In genomic region chr4:40193018-40193571, GRCh38 we compare ENCODE assay signal across 8 cellular contexts. TPM values are rescaled to one million over a fixed set of nuclear protein-coding genes. Genes with fewer than 3 reads are reported as not detected.
DNase-seq lines count a peak whose midpoint lies in the region; ATAC-seq, FAIRE-seq and TF ChIP-seq lines count a peak whose summit lies in the region.

No MANE protein-coding gene starts in this region.

- TF ChIP-seq CTCF in MM.1S (IDR thresholded peaks at IDR 0.05; ENCODE audit: low read length) (no peak; the same call in 1 of the 2 replicates), osteoblast (IDR thresholded peaks at IDR 0.05; ENCODE audit: extremely low read depth, low read depth, low read length) (no peak)

- H3K9ac ChIP-seq in MM.1S (ENCODE audit: low read length), result peak overlapping the region; percentile 95

- H3K79me2 ChIP-seq in MM.1S (ENCODE audit: low read length) (peaks cover 87% of the 10 kb centered on the region), osteoblast (ENCODE audit: insufficient read depth, low read length) (no peaks in the 10 kb centered on the region)

- peaks cover 71% of the 10 kb centered on the region for H3F3A ChIP-seq in MM.1S (ENCODE audit: insufficient read depth, low read length)

- H3K27ac ChIP-seq in MM.1S (ENCODE audit: low read length) (peak overlapping the region; percentile 97), osteoblast (ENCODE audit: low read depth, low read length) (no peak overlapping the region)

- H3K9me3 ChIP-seq in MM.1S (replicated peaks; ENCODE audit: insufficient read depth, low read length), result no peaks in the 10 kb centered on the region
- H3K9me3 ChIP-seq in osteoblast (ENCODE audit: low read depth, low read length), result no peaks in the 10 kb centered on the region

- peak overlapping the region; percentile 86 for H3K4me2 ChIP-seq in MM.1S (ENCODE audit: low read depth, low read length)
- no peak overlapping the region for H3K4me2 ChIP-seq in osteoblast (ENCODE audit: insufficient read depth, low read length)

- intact Hi-C loops in left ventricle myocardium superior (cut with micrococcal nuclease), result no loop called here

- H3K4me3 ChIP-seq in MM.1S (ENCODE audit: low read length) (peak overlapping the region; percentile 67), osteoblast (ENCODE audit: insufficient read depth, low read length) (no peak overlapping the region)

- TF ChIP-seq POLR2A in GM12892 (IDR thresholded peaks at IDR 0.05; ENCODE audit: low read depth, low read length), result peak; percentile 63

- no peaks in the 10 kb centered on the region for H3K9me2 ChIP-seq in MM.1S (replicated peaks; ENCODE audit: insufficient read depth, low read length)

- peaks cover 14% of the 10 kb centered on the region; the same call in 1 of the 2 replicates for H3K4me1 ChIP-seq in MM.1S (ENCODE audit: low read length)
- H3K4me1 ChIP-seq in osteoblast (ENCODE audit: insufficient read depth, low read length), result peaks cover 4% of the 10 kb centered on the region

- ATAC-seq in GM21529 (IDR thresholded peaks at IDR 0.05; ENCODE audit: unreplicated experiment) (peak; percentile 27), esophagus mucosa (peak; percentile 50), left ventricle myocardium superior (no peak)

- H3K36me3 ChIP-seq in MM.1S (replicated peaks; ENCODE audit: insufficient read depth, low read length) (no peaks in the 10 kb centered on the region), osteoblast (ENCODE audit: insufficient read depth, low read length) (no peaks in the 10 kb centered on the region)

- no peaks in the 10 kb centered on the region for H4K20me1 ChIP-seq in MM.1S (ENCODE audit: insufficient read depth, low read length)
- H4K20me1 ChIP-seq in osteoblast (ENCODE audit: insufficient read depth, low read length), result no peaks in the 10 kb centered on the region

- no peak for FAIRE-seq in GM12892 (lab: Jason Lieb, UNC)

- DNase-seq in GM12892 (ENCODE audit: insufficient read length), result no peak
- DNase-seq in MM.1S, result peak; percentile 70
- DNase-seq in osteoblast (ENCODE audit: insufficient read length, low spot score, missing footprints), result no peak
- no peak for DNase-seq in NCI-H187 treated with DMSO at 0.1 percent for 48 hours (lab: John Stamatoyannopoulos, UW)
- no peak for DNase-seq in EL
- no peak for DNase-seq in left ventricle myocardium superior

- H3K27me3 ChIP-seq in MM.1S (replicated peaks; ENCODE audit: insufficient read depth, low read length) (no peaks in the 10 kb centered on the region), osteoblast (ENCODE audit: insufficient read depth, low read length) (no peaks in the 10 kb centered on the region)

- peak overlapping the region; percentile 44; the same call in 1 of the 2 replicates for H2AFZ ChIP-seq in MM.1S (ENCODE audit: low read length)
- H2AFZ ChIP-seq in osteoblast (ENCODE audit: low read length), result no peak overlapping the region

RNA-seq across cellular contexts. Expression of gene RHOH, which starts 3.7 kb away (rescaled TPM):
- 93.6 TPM for polyA plus RNA-seq in GM12892 (2012; ENCODE audit: missing spikeins)
- total RNA-seq in esophagus mucosa (1.2 TPM), osteoblast (under 0.01 TPM in 1 of 2 replicates, not detected in the other), left ventricle myocardium superior (0.67 TPM)
